8 cellular contexts compared by ENCODE assay signal in the genomic region with DNA sequence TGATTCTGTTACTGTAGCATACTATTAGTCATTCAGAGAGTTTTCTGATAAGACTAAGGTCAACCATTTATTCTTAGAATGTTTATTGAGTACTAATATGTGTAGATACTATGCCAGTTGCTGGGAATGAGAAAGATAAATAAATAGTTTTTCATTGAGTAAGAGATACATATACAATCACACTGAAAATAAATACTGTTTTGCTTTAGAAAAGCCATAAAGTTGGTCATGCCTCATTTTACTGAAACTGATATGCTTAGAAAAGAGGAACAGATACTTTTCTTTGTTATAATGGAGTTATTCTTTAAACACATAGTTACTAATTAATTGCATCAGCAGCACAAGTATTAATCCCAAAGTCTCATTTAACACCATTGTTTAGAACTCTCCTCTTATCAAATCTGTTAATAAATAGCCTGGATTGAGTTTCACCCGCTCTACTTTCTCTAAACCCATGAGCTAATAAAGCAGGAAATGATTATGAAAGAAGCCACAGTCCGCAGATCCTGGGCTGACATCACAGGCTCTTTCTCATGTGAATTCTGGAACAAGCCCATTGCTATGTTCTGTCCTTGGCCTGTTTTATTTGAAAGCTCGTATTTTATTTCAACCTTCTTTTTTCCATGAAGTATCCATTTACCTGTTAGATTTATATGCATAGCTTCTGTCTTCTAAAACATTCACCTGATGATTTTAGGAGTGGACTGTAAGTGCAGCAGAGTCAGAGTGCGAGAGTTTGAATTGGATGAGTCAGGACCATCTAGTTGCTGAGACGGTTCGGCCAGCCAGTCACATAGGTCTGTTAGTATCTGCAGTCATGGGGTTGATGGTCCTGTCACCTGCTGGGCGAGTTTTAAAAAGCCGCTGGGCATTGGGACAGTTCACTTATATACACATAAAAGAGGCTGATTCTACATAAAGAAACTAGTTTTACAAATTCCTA. TPM values are rescaled to one million over a fixed set of nuclear protein-coding genes. Genes with fewer than 3 reads are reported as not detected.
DNase-seq lines count a peak whose midpoint lies in the region; ATAC-seq and TF ChIP-seq lines count a peak whose summit lies in the region.

No MANE protein-coding gene starts in this region.

- H3K4me1 Mint-ChIP-seq in T-helper 17 cell, result peaks cover 5% of the 10 kb centered on the region

- no peaks in the 10 kb centered on the region for H3K27me3 ChIP-seq in H7 (ENCODE audit: control insufficient read depth, insufficient read depth, low read length)

- peaks cover 4% of the 10 kb centered on the region for H3K36me3 Mint-ChIP-seq in T-helper 17 cell (ENCODE audit: low read depth)

- H3K4me3 ChIP-seq in fibroblast of mammary gland (ENCODE audit: control insufficient read depth, low read depth, low read length) (no peak overlapping the region), H7 (ENCODE audit: insufficient read depth, low read depth, low read length) (no peak overlapping the region)

- DNase-seq in HS-27A (ENCODE audit: low read depth) (peak; percentile 47), T-helper 17 cell (peak in 1 of 3 donors; percentile 7), fibroblast of mammary gland (ENCODE audit: low read depth) (peak; percentile 91), nucleus accumbens (lab: John Stamatoyannopoulos, UW) (peak in 32 of 56 donors; percentile 2 to 81 (median 36)), NCI-H2081 (lab: John Stamatoyannopoulos, UW) (no peak), H7 (no peak)

- H3K27ac Mint-ChIP-seq in T-helper 17 cell, result no peak overlapping the region

- peak; percentile 92 for ATAC-seq in GM21528 (IDR thresholded peaks at IDR 0.05; ENCODE audit: low FRiP score, unreplicated experiment)
- ATAC-seq in T-helper 17 cell, result peak; percentile 74

- H3K4me3 Mint-ChIP-seq in T-helper 17 cell, result no peak overlapping the region

- H3K27me3 Mint-ChIP-seq in T-helper 17 cell, result no peaks in the 10 kb centered on the region

- no peaks in the 10 kb centered on the region for H3K36me3 ChIP-seq in H7 (replicated peaks; ENCODE audit: control insufficient read depth, insufficient read depth, low read length)

- no peaks in the 10 kb centered on the region for H3K9me3 ChIP-seq in T-helper 17 cell (ENCODE audit: control insufficient read depth, low read length, poor library complexity, severe bottlenecking)

- TF ChIP-seq CTCF in GM12872 (IDR thresholded peaks at IDR 0.05; ENCODE audit: insufficient read depth, low read depth, low read length), result peak; percentile 71
- TF ChIP-seq CTCF in fibroblast of mammary gland (conservative IDR thresholded peaks at IDR 0.05; ENCODE audit: control insufficient read depth, insufficient read depth, low read depth, low read length), result peak; percentile 74

RNA-seq across cellular contexts. Expression of gene PIWIL4, which starts 35.5 kb away (rescaled TPM):
- total RNA-seq in T-helper 17 cell, result 1 to 10 TPM; 1.3 to 1.6 TPM
- 1.1 and 1.2 TPM in 2 replicates for total RNA-seq in H7 (2014; rRNA removed; shearing (Covaris generic))

RNA-seq across cellular contexts. Expression of gene FUT4, which starts 59.0 kb away (rescaled TPM):
- total RNA-seq in T-helper 17 cell, result 1 to 10 TPM; 3.6 to 5.2 TPM
- 7.5 and 8.6 TPM in 2 replicates for total RNA-seq in H7 (2014; rRNA removed; shearing (Covaris generic))

Comparison
In these comparisons a context has a peak if more than half of its experiments do, and no peak if none do; other contexts are left out.
1. DNase-seq: peak in HS-27A (single experiment), fibroblast of mammary gland (single experiment) and nucleus accumbens (32 of 56); none in NCI-H2081 (0 of 2) and H7 (single experiment).